In genomic region chr13:40172149-40172591, GRCh38 we compare ENCODE assay signal across 16 cellular contexts.
DNase-seq lines count a peak whose midpoint lies in the region; ATAC-seq, FAIRE-seq and TF ChIP-seq lines count a peak whose summit lies in the region.
"Had no signal": no experiment of that assay in that cellular context is flagged by ENCODE, and none has a peak within 500 bp of the region (broad histone marks: within the 10 kb centered on the region; RNA-seq: fewer than 3 reads in every experiment).

No MANE protein-coding gene starts in this region.

- no peak overlapping the region for H2BK120ac ChIP-seq in IMR-90 (ENCODE audit: low read depth, low read length)

- H3K56ac ChIP-seq in IMR-90 (ENCODE audit: extremely low read depth, insufficient read depth, low read length), result no peak overlapping the region

- no peaks in the 10 kb centered on the region for H4K20me1 ChIP-seq in IMR-90 (ENCODE audit: insufficient read depth, low read length)

- POLR2A ChIA-PET in IMR-90 (lab: Charles Lee; ENCODE audit: unreplicated experiment), result no interaction called here

- dilution Hi-C loops in IMR-90 (cut with HindIII; ENCODE audit: low sequenced_read_pairs, unreplicated experiment), result no loop called here

- in situ Hi-C loops in IMR-90 (cut with MboI; ENCODE audit: low sequenced_read_pairs), result no loop called here

- WGBS in IMR-90 (ENCODE audit: extremely low coverage in 2 of 2, insufficient read length in 1 of 2), 2 experiments, result 7% methylated on average over 16 of the region's 32 CpGs; no CpG with 5 or more reads in 1 of the 2 experiments
- 44 to 49% (median 46%) methylated on average over 18 to 32 of the region's 32 CpGs for WGBS in adrenal gland, 4 donors

- no peak overlapping the region for H3K14ac ChIP-seq in IMR-90 (replicated peaks; ENCODE audit: low read depth, low read length)

- TF ChIP-seq POLR2A in IMR-90 (IDR thresholded peaks at IDR 0.05; ENCODE audit: low read depth, low read length), result no peak
- no peak for TF ChIP-seq POLR2A in adrenal gland (IDR thresholded peaks at IDR 0.05)

- H3K4ac ChIP-seq in IMR-90 (ENCODE audit: low read depth, low read length), result no peak overlapping the region

- no TSS peak for BruUV-seq in IMR-90 (replicated peaks; lab: Mats Ljungman, UMichigan)

- no peak overlapping the region for H4K91ac ChIP-seq in IMR-90 (ENCODE audit: insufficient read depth, low read depth, low read length)

- H2BK20ac ChIP-seq in IMR-90 (ENCODE audit: low read depth, low read length), result no peak overlapping the region

- no peaks in the 10 kb centered on the region for H3K36me3 Mint-ChIP-seq in dendritic cell treated with granulocyte-macrophage colony-stimulating factor and Interleukin-4, amounts not matched to agents 40 ng/mL and 50 ng/mL, for 4 days (ENCODE audit: low read depth)
- H3K36me3 Mint-ChIP-seq: memory B cell had no signal

- peak overlapping the region; percentile 13 for H3K4me3 Mint-ChIP-seq in dendritic cell treated with granulocyte-macrophage colony-stimulating factor and Interleukin-4, amounts not matched to agents 40 ng/mL and 50 ng/mL, for 4 days
- H3K4me3 Mint-ChIP-seq: memory B cell had no signal

- peaks cover 45% of the 10 kb centered on the region for H3K27me3 Mint-ChIP-seq in dendritic cell treated with granulocyte-macrophage colony-stimulating factor and Interleukin-4, amounts not matched to agents 40 ng/mL and 50 ng/mL, for 4 days

- no peak overlapping the region for H2BK15ac ChIP-seq in IMR-90 (ENCODE audit: low read depth, low read length)

- H2AK5ac ChIP-seq in IMR-90 (ENCODE audit: low read depth, low read length), result no peak overlapping the region

- no peak overlapping the region for H2BK5ac ChIP-seq in IMR-90 (ENCODE audit: low read depth, low read length, poor library complexity, severe bottlenecking)

- DNase-seq in IMR-90 (no peak), kidney (peak; percentile 69), retinal pigment epithelial cell (ENCODE audit: low read depth) (no peak), NCI-H1930 (lab: John Stamatoyannopoulos, UW) (no peak), NCI-H446 (lab: John Stamatoyannopoulos, UW) (no peak), adrenal gland (no peak)
- DNase-seq in activated T-cell treated with anti-CD3 and anti-CD28 coated beads, Interleukin-2, amount 50 U/mL, for 48 hours, result no peak
- DNase-seq: DND-41; occipital lobe; stimulated activated CD4-positive, alpha-beta T cell treated with anti-CD3 and anti-CD28 coated beads, Interleukin-12 subunit alpha, Interleukin-12 subunit beta, amount 100 ng/mL, for 4 hours had no signal

- H3K9ac ChIP-seq in IMR-90 (ENCODE audit: low read depth, low read length) (no peak overlapping the region), kidney (ENCODE audit: low read length in 2 of 2) (no peak overlapping the region)

- intact Hi-C loops in IMR-90 (cut with micrococcal nuclease) (no loop called here), kidney (cut with DNase I) (no loop called here), adrenal gland (cut with DNase I) (loop anchor here in 1 of 2 donors (10.0 kb wide), 1 partner anchor 273 kb away; no protein-coding TSS in a partner anchor)
- intact Hi-C loops in dendritic cell treated with granulocyte-macrophage colony-stimulating factor and Interleukin-4, amounts not matched to agents 40 ng/mL and 50 ng/mL, for 4 days (cut with micrococcal nuclease), result no loop called here

- H3K9me1 ChIP-seq in IMR-90 (ENCODE audit: insufficient read depth, low read length), result no peaks in the 10 kb centered on the region

- H3K27ac ChIP-seq in IMR-90 (ENCODE audit: insufficient read depth, low read length), result no peak overlapping the region
- no peak overlapping the region for H3K27ac ChIP-seq in kidney (ENCODE audit: low read depth in 2 of 2, low read length in 2 of 2)
- H3K27ac ChIP-seq in adrenal gland, result no peak overlapping the region
- H3K27ac ChIP-seq: C4-2B, esophagus muscularis mucosa, thoracic aorta had no signal

- H3K18ac ChIP-seq in IMR-90 (ENCODE audit: low read depth, low read length), result no peak overlapping the region

- H3K4me1 Mint-ChIP-seq in dendritic cell treated with granulocyte-macrophage colony-stimulating factor and Interleukin-4, amounts not matched to agents 40 ng/mL and 50 ng/mL, for 4 days (ENCODE audit: low read depth), result no peaks in the 10 kb centered on the region

- no peak overlapping the region for H4K5ac ChIP-seq in IMR-90 (ENCODE audit: low read depth, low read length)

- H3K4me2 ChIP-seq in IMR-90 (ENCODE audit: low read depth, low read length), result no peak overlapping the region

- H3K27me3 ChIP-seq in IMR-90 (ENCODE audit: control insufficient read depth, insufficient read depth, low read length), result no peaks in the 10 kb centered on the region
- H3K27me3 ChIP-seq in adrenal gland, result no peaks in the 10 kb centered on the region

- FAIRE-seq in kidney (lab: Jason Lieb, UNC), result no peak

- no peak overlapping the region for H4K8ac ChIP-seq in IMR-90 (ENCODE audit: low read depth in 2 of 2, low read length in 2 of 2)

- H3K9me3 ChIP-seq in IMR-90 (ENCODE audit: control insufficient read depth, insufficient read depth, low read length), result no peaks in the 10 kb centered on the region
- H3K9me3 ChIP-seq in kidney (ENCODE audit: control insufficient read depth in 1 of 2, low read length in 2 of 2), result no peaks in the 10 kb centered on the region
- H3K9me3 ChIP-seq in adrenal gland (replicated peaks in 1 of 3), result no peaks in the 10 kb centered on the region
- H3K9me3 ChIP-seq: esophagus muscularis mucosa, thoracic aorta had no signal

- H3K27ac Mint-ChIP-seq in dendritic cell treated with granulocyte-macrophage colony-stimulating factor and Interleukin-4, amounts not matched to agents 40 ng/mL and 50 ng/mL, for 4 days, result no peak overlapping the region
- H3K27ac Mint-ChIP-seq: memory B cell had no signal

- no peak for ATAC-seq in IMR-90 (ENCODE audit: low read depth)
- ATAC-seq: activated CD4-positive, CD25-positive, alpha-beta regulatory T cell treated with anti-CD3 and anti-CD28 coated beads, Interleukin-2, amount 50 U/mL, for 24 hours had no signal

- no peak for TF ChIP-seq RAD21 in IMR-90 (IDR thresholded peaks at IDR 0.05; ENCODE audit: low read length)

- H3K79me1 ChIP-seq in IMR-90 (ENCODE audit: low read depth in 1 of 2, low read length in 2 of 2), result no peaks in the 10 kb centered on the region

- H3K4me3 ChIP-seq in IMR-90 (ENCODE audit: insufficient read depth, low read depth, low read length) (no peak overlapping the region), kidney (ENCODE audit: low read length in 2 of 2) (no peak overlapping the region), retinal pigment epithelial cell (ENCODE audit: low read length) (peak overlapping the region; percentile 23), adrenal gland (no peak overlapping the region)
- H3K4me3 ChIP-seq: esophagus muscularis mucosa, thoracic aorta had no signal

- no peaks in the 10 kb centered on the region for H3K9me3 Mint-ChIP-seq in dendritic cell treated with granulocyte-macrophage colony-stimulating factor and Interleukin-4, amounts not matched to agents 40 ng/mL and 50 ng/mL, for 4 days
- H3K9me3 Mint-ChIP-seq: memory B cell had no signal

- H3K23ac ChIP-seq in IMR-90 (ENCODE audit: low read depth, low read length), result no peak overlapping the region

- H2AK9ac ChIP-seq in IMR-90 (replicated peaks; ENCODE audit: low read depth, low read length, poor library complexity), result no peak overlapping the region

- H3K4me1 ChIP-seq in IMR-90 (ENCODE audit: control insufficient read depth, insufficient read depth, low read length) (no peaks in the 10 kb centered on the region), kidney (ENCODE audit: control insufficient read depth in 1 of 2, insufficient read depth in 1 of 2, low read depth in 1 of 2, low read length in 2 of 2) (peaks cover 0 to 2% of the 10 kb centered on the region in 2 donors), adrenal gland (replicated peaks in 1 of 2) (no peaks in the 10 kb centered on the region)

- no peak for TF ChIP-seq CTCF in IMR-90 (conservative IDR thresholded peaks at IDR 0.05; ENCODE audit: low read depth, low read length)
- no peak for TF ChIP-seq CTCF in kidney (IDR thresholded peaks at IDR 0.05; ENCODE audit: borderline replicate concordance, extremely low read depth, insufficient read depth)
- no peak for TF ChIP-seq CTCF in retinal pigment epithelial cell (conservative IDR thresholded peaks at IDR 0.05; ENCODE audit: low read depth, low read length)
- no peak for TF ChIP-seq CTCF in adrenal gland (IDR thresholded peaks at IDR 0.05)

- CTCF ChIA-PET in IMR-90 (lab: Yijun Ruan, JAX), result no interaction called here

- H3K36me3 ChIP-seq in IMR-90 (ENCODE audit: control insufficient read depth, insufficient read depth, low read length) (no peaks in the 10 kb centered on the region), kidney (ENCODE audit: control insufficient read depth in 1 of 2, insufficient read depth in 2 of 2, low read length in 2 of 2) (no peaks in the 10 kb centered on the region), adrenal gland (replicated peaks in 1 of 2) (no peaks in the 10 kb centered on the region)
- H3K36me3 ChIP-seq: esophagus muscularis mucosa, thoracic aorta had no signal

- H2AFZ ChIP-seq in IMR-90 (replicated peaks; ENCODE audit: low read length, poor library complexity), result peak overlapping the region; percentile 51

TF ChIP-seq in IMR-90, 13 proteins besides CTCF, POLR2A, EP300 and RAD21 (continues in another document):
- no peak for TF ChIP-seq MAZ (IDR thresholded peaks at IDR 0.05; ENCODE audit: borderline replicate concordance, low read depth, low read length)
- no peak for TF ChIP-seq CEBPB (IDR thresholded peaks at IDR 0.05; ENCODE audit: low read depth, low read length)
- TF ChIP-seq NFE2L2 (IDR thresholded peaks at IDR 0.05; ENCODE audit: low read depth, low read length), result no peak
- no peak for TF ChIP-seq USF2 (IDR thresholded peaks at IDR 0.05; ENCODE audit: low read depth, low read length)
- no peak for TF ChIP-seq FOS (IDR thresholded peaks at IDR 0.05; ENCODE audit: low read depth, low read length)
- no peak for TF ChIP-seq BHLHE40 (IDR thresholded peaks at IDR 0.05; ENCODE audit: low read depth, low read length)
- no peak for TF ChIP-seq SMC3 (IDR thresholded peaks at IDR 0.05; ENCODE audit: low read depth, low read length)
- TF ChIP-seq RCOR1 (IDR thresholded peaks at IDR 0.05; ENCODE audit: insufficient replicate concordance, low read length), result no peak
